In genomic region chr7:139680676-139681462, GRCh38 we compare ENCODE assay signal across 8 cellular contexts.
DNase-seq lines count a peak whose midpoint lies in the region; ATAC-seq and TF ChIP-seq lines count a peak whose summit lies in the region.

No MANE protein-coding gene starts in this region.

- H3K27ac Mint-ChIP-seq in activated CD4-positive, alpha-beta T cell treated with anti-CD3 and anti-CD28 coated beads, Interleukin-2, amount 10 ng/mL, durations not matched to agents 24 days and 14 days: peak overlapping the region; percentile 91
- peak overlapping the region; percentile 42 for H3K27ac Mint-ChIP-seq in dendritic cell treated with granulocyte-macrophage colony-stimulating factor and Interleukin-4, amounts not matched to agents 40 ng/mL and 50 ng/mL, for 4 days

- no peak overlapping the region for H3K4me3 ChIP-seq in stomach

- no peaks in the 10 kb centered on the region for H3K27me3 Mint-ChIP-seq in activated CD4-positive, alpha-beta T cell treated with anti-CD3 and anti-CD28 coated beads, Interleukin-2, amount 10 ng/mL, durations not matched to agents 24 days and 14 days
- H3K27me3 Mint-ChIP-seq in dendritic cell treated with granulocyte-macrophage colony-stimulating factor and Interleukin-4, amounts not matched to agents 40 ng/mL and 50 ng/mL, for 4 days: no peaks in the 10 kb centered on the region

- peaks cover 4% of the 10 kb centered on the region for H3K9me3 Mint-ChIP-seq in activated CD4-positive, alpha-beta T cell treated with anti-CD3 and anti-CD28 coated beads, Interleukin-2, amount 10 ng/mL, durations not matched to agents 24 days and 14 days
- H3K9me3 Mint-ChIP-seq in dendritic cell treated with granulocyte-macrophage colony-stimulating factor and Interleukin-4, amounts not matched to agents 40 ng/mL and 50 ng/mL, for 4 days: peaks cover 4% of the 10 kb centered on the region

- DNase-seq in HS-5 (ENCODE audit: low read depth) (peak; percentile 84), myocyte (ENCODE audit: low read depth) (peak; percentile 96), stomach (peak; percentile 75), GM19240 (ENCODE audit: insufficient read length, low spot score) (no peak), NCI-H2171 (lab: John Stamatoyannopoulos, UW) (no peak)
- peak; percentile 88 for DNase-seq in activated CD4-positive, alpha-beta T cell treated with anti-CD3 and anti-CD28 coated beads, Interleukin-2, amount 10 ng/mL, durations not matched to agents 24 days and 14 days

- 43 to 61% (median 53%) methylated on average over 10 to 11 of the region's 11 CpGs for WGBS in stomach, 5 donors

- H3K27me3 ChIP-seq in stomach: no peaks in the 10 kb centered on the region

- peak overlapping the region; percentile 75 to 88 (median 82) for H3K27ac ChIP-seq in stomach

- no peak for TF ChIP-seq EP300 in stomach (IDR thresholded peaks at IDR 0.05)

- peaks cover 48% of the 10 kb centered on the region for H3K4me1 Mint-ChIP-seq in activated CD4-positive, alpha-beta T cell treated with anti-CD3 and anti-CD28 coated beads, Interleukin-2, amount 10 ng/mL, durations not matched to agents 24 days and 14 days
- H3K4me1 Mint-ChIP-seq in dendritic cell treated with granulocyte-macrophage colony-stimulating factor and Interleukin-4, amounts not matched to agents 40 ng/mL and 50 ng/mL, for 4 days (ENCODE audit: low read depth): peaks cover 53% of the 10 kb centered on the region

- peak overlapping the region; percentile 67 for H3K4me3 Mint-ChIP-seq in activated CD4-positive, alpha-beta T cell treated with anti-CD3 and anti-CD28 coated beads, Interleukin-2, amount 10 ng/mL, durations not matched to agents 24 days and 14 days
- H3K4me3 Mint-ChIP-seq in dendritic cell treated with granulocyte-macrophage colony-stimulating factor and Interleukin-4, amounts not matched to agents 40 ng/mL and 50 ng/mL, for 4 days: no peak overlapping the region

- TF ChIP-seq POLR2A in stomach (IDR thresholded peaks at IDR 0.05): no peak

- peak; percentile 72 for ATAC-seq in GM18502 (IDR thresholded peaks at IDR 0.05; ENCODE audit: poor library complexity, unreplicated experiment)

- H3K4me1 ChIP-seq in stomach: peaks cover 30 to 61% (median 52%) of the 10 kb centered on the region in 4 donors

- H3K36me3 Mint-ChIP-seq in activated CD4-positive, alpha-beta T cell treated with anti-CD3 and anti-CD28 coated beads, Interleukin-2, amount 10 ng/mL, durations not matched to agents 24 days and 14 days (ENCODE audit: low read depth): peaks cover 22% of the 10 kb centered on the region
- peaks cover 3% of the 10 kb centered on the region for H3K36me3 Mint-ChIP-seq in dendritic cell treated with granulocyte-macrophage colony-stimulating factor and Interleukin-4, amounts not matched to agents 40 ng/mL and 50 ng/mL, for 4 days (ENCODE audit: low read depth)

- H3K36me3 ChIP-seq in stomach: peaks cover 0 to 8% (median 5%) of the 10 kb centered on the region in 4 donors

- intact Hi-C loops in activated CD4-positive, alpha-beta T cell treated with anti-CD3 and anti-CD28 coated beads, Interleukin-2, amount 10 ng/mL, durations not matched to agents 24 days and 14 days (cut with micrococcal nuclease): loop anchor here (1.0 to 5.0 kb wide), 4 partner anchors 56 to 496 kb away; partner anchors contain the start of gene KDM7A
- intact Hi-C loops in dendritic cell treated with granulocyte-macrophage colony-stimulating factor and Interleukin-4, amounts not matched to agents 40 ng/mL and 50 ng/mL, for 4 days (cut with micrococcal nuclease): no loop called here
- intact Hi-C loops in stomach (cut with DNase I; ENCODE audit: low total_unique reads): no loop called here

- no peak for TF ChIP-seq CTCF in stomach (IDR thresholded peaks at IDR 0.05)

- H3K9me3 ChIP-seq in stomach: peaks cover 0 to 7% (median 2%) of the 10 kb centered on the region in 4 donors

Comparison
In these comparisons a context has a peak if more than half of its experiments do, and no peak if none do; other contexts are left out.
1. DNase-seq: peak in HS-5 (single experiment), activated CD4-positive, alpha-beta T cell treated with anti-CD3 and anti-CD28 coated beads, Interleukin-2, amount 10 ng/mL, durations not matched to agents 24 days and 14 days (single experiment), myocyte (single experiment) and stomach (single experiment); none in GM19240 (single experiment) and NCI-H2171 (single experiment).